ENCODE assay signal across 8 cellular contexts in the genomic region with DNA sequence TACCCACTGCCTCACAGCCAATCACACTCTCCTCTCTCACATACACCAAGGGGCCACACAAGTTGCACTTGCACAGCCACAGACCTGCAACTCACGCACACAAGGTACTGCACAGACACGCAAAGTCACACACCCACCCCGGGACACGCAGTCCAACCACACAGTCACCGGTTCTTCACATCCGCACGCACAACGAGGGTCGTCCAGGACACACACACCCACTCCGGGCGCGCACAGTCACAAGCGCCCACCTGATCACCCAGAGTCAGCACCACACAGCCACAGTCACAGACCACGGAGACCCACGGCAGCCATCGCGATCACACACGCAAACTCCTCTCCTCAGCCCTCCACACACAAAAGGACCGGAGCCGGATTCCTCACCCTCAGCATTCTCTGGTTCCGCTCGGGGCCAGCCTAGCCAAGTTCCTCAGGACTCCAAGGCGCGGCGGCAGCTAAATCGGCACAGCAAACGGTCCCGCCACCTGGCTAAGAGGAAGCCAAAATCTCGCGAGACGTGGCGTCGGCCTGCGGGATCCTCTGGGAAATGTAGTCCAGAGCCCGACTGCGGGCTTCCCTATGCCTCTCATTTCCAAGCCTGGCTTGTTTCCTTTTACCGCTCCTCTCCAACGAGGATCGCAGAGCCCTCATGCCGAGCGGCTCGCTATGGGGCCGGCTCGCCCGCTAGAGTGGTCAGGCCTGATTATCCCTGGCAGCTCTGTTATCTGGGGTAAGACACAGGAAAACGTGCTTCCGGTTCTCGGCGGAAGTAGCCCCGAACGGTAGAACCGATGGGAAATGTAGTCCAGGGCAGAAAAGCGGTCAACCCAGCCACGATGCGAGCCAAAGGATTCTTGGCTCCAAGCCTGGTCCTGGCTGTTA. TPM values are rescaled to one million over a fixed set of nuclear protein-coding genes. Genes with fewer than 3 reads are reported as not detected.
A peak's percentile ranks its signal among the peaks of the same experiment; 100 is the strongest.
DNase-seq lines count a peak whose midpoint lies in the region; TF ChIP-seq lines count a peak whose summit lies in the region.

A gene (minus strand): TSS at position 467 of the 882 bp plus-strand sequence. CDS start 10,201 bp downstream, outside the sequence.

- H3K36me3 ChIP-seq in ES-I3 (ENCODE audit: insufficient read depth, low read length) (no peaks in the 10 kb centered on the region; the same call in 1 of the 2 replicates), MM.1S (replicated peaks; ENCODE audit: insufficient read depth, low read length) (no peaks in the 10 kb centered on the region), SJCRH30 (peaks cover 20% of the 10 kb centered on the region), suprapubic skin (no peaks in the 10 kb centered on the region)

- peaks cover 4% of the 10 kb centered on the region for H3K23me2 ChIP-seq in H9 (ENCODE audit: insufficient read length, low read depth, low read length, poor library complexity, severe bottlenecking)

- H2AFZ ChIP-seq in H9 (ENCODE audit: low read length), result peak within 1 kb of the TSS; percentile 97
- peak within 1 kb of the TSS; percentile 50 for H2AFZ ChIP-seq in MM.1S (ENCODE audit: low read length)

- no peak within 1 kb of the TSS for H2BK12ac ChIP-seq in H9 (ENCODE audit: insufficient read length, low read depth, low read length)

- H3K36me3 Mint-ChIP-seq in H9 (ENCODE audit: insufficient read depth in 1 of 3, low read depth in 3 of 3), result peaks cover 44 to 66% (median 50%) of the 10 kb centered on the region in 3 experiments
- peaks cover 40% of the 10 kb centered on the region for H3K36me3 Mint-ChIP-seq in activated naive CD4-positive, alpha-beta T cell treated with anti-CD3 and anti-CD28 coated beads, Interleukin-2, amount 10 ng/mL, durations not matched to agents 7 days and 5 days

- H3F3A ChIP-seq in MM.1S (ENCODE audit: insufficient read depth, low read length), result no peaks in the 10 kb centered on the region

- no peak within 1 kb of the TSS for H3K23ac ChIP-seq in H9 (ENCODE audit: insufficient read length, low read depth, low read length)

- DNase-seq in H9, result peak; percentile 94
- peak; percentile 87 for DNase-seq in MM.1S
- peak; percentile 96 to 97 for DNase-seq in SJCRH30
- peak; percentile 97 for DNase-seq in activated naive CD4-positive, alpha-beta T cell treated with anti-CD3 and anti-CD28 coated beads, Interleukin-2, amount 10 ng/mL, durations not matched to agents 7 days and 5 days
- DNase-seq in globus pallidus (ENCODE audit: low spot score), result peak; percentile 94
- DNase-seq in nucleus accumbens (lab: John Stamatoyannopoulos, UW), result peak; percentile 72 to 99 (median 94)
- peak; percentile 96 to 97 for DNase-seq in suprapubic skin (ENCODE audit: low spot score in 2 of 2)

- no peaks in the 10 kb centered on the region; the same call in 1 of the 2 replicates for H3K9me3 ChIP-seq in ES-I3 (ENCODE audit: control insufficient read depth, insufficient read depth, low read length)
- H3K9me3 ChIP-seq in H9 (ENCODE audit: control insufficient read depth, low read depth, low read length), result no peaks in the 10 kb centered on the region
- H3K9me3 ChIP-seq in MM.1S (replicated peaks; ENCODE audit: insufficient read depth, low read length), result no peaks in the 10 kb centered on the region
- H3K9me3 ChIP-seq in SJCRH30 (replicated peaks), result peaks cover 25% of the 10 kb centered on the region
- no peaks in the 10 kb centered on the region for H3K9me3 ChIP-seq in suprapubic skin

- peak within 1 kb of the TSS; percentile 74 for H3K56ac ChIP-seq in H9 (ENCODE audit: insufficient read length, low read depth, low read length)

- H3K79me1 ChIP-seq in H9 (ENCODE audit: insufficient read depth, low read depth, low read length, poor library complexity, severe bottlenecking), result peaks cover 5% of the 10 kb centered on the region

- peak within 1 kb of the TSS; percentile 99 for H3K4me3 Mint-ChIP-seq in H9
- peak within 1 kb of the TSS; percentile 95 for H3K4me3 Mint-ChIP-seq in activated naive CD4-positive, alpha-beta T cell treated with anti-CD3 and anti-CD28 coated beads, Interleukin-2, amount 10 ng/mL, durations not matched to agents 7 days and 5 days

- no peaks in the 10 kb centered on the region for H3K27me3 ChIP-seq in H9 (ENCODE audit: insufficient read depth, low read length)
- no peaks in the 10 kb centered on the region for H3K27me3 ChIP-seq in MM.1S (replicated peaks; ENCODE audit: insufficient read depth, low read length)
- no peaks in the 10 kb centered on the region for H3K27me3 ChIP-seq in SJCRH30
- H3K27me3 ChIP-seq in suprapubic skin, result peaks cover 3% of the 10 kb centered on the region

- CTCF ChIA-PET in activated naive CD4-positive, alpha-beta T cell treated with anti-CD3 and anti-CD28 coated beads, Interleukin-2, amount 10 ng/mL, durations not matched to agents 7 days and 5 days (lab: Charles Lee), result no interaction called here

- H3K9me2 ChIP-seq in MM.1S (replicated peaks; ENCODE audit: insufficient read depth, low read length), result no peaks in the 10 kb centered on the region

- H3K14ac ChIP-seq in H9 (ENCODE audit: insufficient read depth, low read length), result peak within 1 kb of the TSS; percentile 98

- TF ChIP-seq CTCF in H9 (conservative IDR thresholded peaks at IDR 0.05) (no peak), MM.1S (IDR thresholded peaks at IDR 0.05; ENCODE audit: low read length) (no peak), suprapubic skin (IDR thresholded peaks at IDR 0.05) (no peak)

- H3K4me3 ChIP-seq in MM.1S (ENCODE audit: low read length), result peak within 1 kb of the TSS; percentile 66
- H3K4me3 ChIP-seq in SJCRH30, result peak within 1 kb of the TSS; percentile 96
- H3K4me3 ChIP-seq in suprapubic skin, result peak within 1 kb of the TSS; percentile 87

- peak within 1 kb of the TSS; percentile 76 for H4K5ac ChIP-seq in H9 (ENCODE audit: insufficient read length, low read depth, low read length)

- no peak for TF ChIP-seq POLR2A in suprapubic skin (IDR thresholded peaks at IDR 0.05)

- peak within 1 kb of the TSS; percentile 95 for H3K4me2 ChIP-seq in H9 (ENCODE audit: insufficient read depth, insufficient read length, low read length)
- peak within 1 kb of the TSS; percentile 45 for H3K4me2 ChIP-seq in MM.1S (ENCODE audit: low read depth, low read length)

- peak within 1 kb of the TSS; percentile 98 to 99 (median 98) for H3K27ac Mint-ChIP-seq in H9
- H3K27ac Mint-ChIP-seq in activated naive CD4-positive, alpha-beta T cell treated with anti-CD3 and anti-CD28 coated beads, Interleukin-2, amount 10 ng/mL, durations not matched to agents 7 days and 5 days, result peak within 1 kb of the TSS; percentile 94

- no peak within 1 kb of the TSS for H4K8ac ChIP-seq in H9 (replicated peaks; ENCODE audit: insufficient read length, low read depth, low read length)

- H3K4ac ChIP-seq in H9 (ENCODE audit: low read depth, low read length), result peak within 1 kb of the TSS; percentile 86; the same call in 1 of the 2 replicates

- no peak within 1 kb of the TSS for H4K91ac ChIP-seq in H9 (ENCODE audit: insufficient read length, low read depth, low read length)

- peak within 1 kb of the TSS; percentile 84 for H2BK120ac ChIP-seq in H9 (ENCODE audit: low read depth, low read length, poor library complexity, severe bottlenecking)

- peaks cover 4 to 14% of the 10 kb centered on the region in 2 experiments; a peak in 3 of 4 replicates for H3K4me1 Mint-ChIP-seq in H9
- H3K4me1 Mint-ChIP-seq in activated naive CD4-positive, alpha-beta T cell treated with anti-CD3 and anti-CD28 coated beads, Interleukin-2, amount 10 ng/mL, durations not matched to agents 7 days and 5 days, result peaks cover 25% of the 10 kb centered on the region

- H2BK15ac ChIP-seq in H9 (ENCODE audit: low read depth, low read length), result no peak within 1 kb of the TSS

- H3K9ac ChIP-seq in ES-I3 (ENCODE audit: low read depth, low read length) (peak within 1 kb of the TSS; percentile 93), H9 (ENCODE audit: extremely low read depth, insufficient read length, low read length) (peak within 1 kb of the TSS; percentile 99), MM.1S (ENCODE audit: low read length) (no peak within 1 kb of the TSS)

- TF ChIP-seq EP300 in suprapubic skin (IDR thresholded peaks at IDR 0.05), result no peak

- H3T11ph ChIP-seq in H9 (ENCODE audit: low read length), result no peak within 1 kb of the TSS

- H4K20me1 ChIP-seq in H9 (ENCODE audit: control insufficient read depth, insufficient read depth, insufficient read length), result no peaks in the 10 kb centered on the region
- H4K20me1 ChIP-seq in MM.1S (ENCODE audit: insufficient read depth, low read length), result no peaks in the 10 kb centered on the region

- H3K79me2 ChIP-seq in H9 (ENCODE audit: insufficient read depth, low read length), result peaks cover 19% of the 10 kb centered on the region; the same call in 1 of the 2 replicates
- H3K79me2 ChIP-seq in MM.1S (ENCODE audit: low read length), result no peaks in the 10 kb centered on the region

- no peaks in the 10 kb centered on the region; the same call in 1 of the 2 replicates for H3K27me3 Mint-ChIP-seq in H9 (ENCODE audit: low read depth)
- H3K27me3 Mint-ChIP-seq in activated naive CD4-positive, alpha-beta T cell treated with anti-CD3 and anti-CD28 coated beads, Interleukin-2, amount 10 ng/mL, durations not matched to agents 7 days and 5 days, result no peaks in the 10 kb centered on the region

- H3K9me3 Mint-ChIP-seq in H9, result peaks cover 52 to 73% of the 10 kb centered on the region in 2 experiments
- peaks cover 46% of the 10 kb centered on the region for H3K9me3 Mint-ChIP-seq in activated naive CD4-positive, alpha-beta T cell treated with anti-CD3 and anti-CD28 coated beads, Interleukin-2, amount 10 ng/mL, durations not matched to agents 7 days and 5 days

- H2BK5ac ChIP-seq in H9 (ENCODE audit: insufficient read length, low read length), result peak within 1 kb of the TSS; percentile 11

- H3K4me1 ChIP-seq in ES-I3 (ENCODE audit: insufficient read depth, low read length) (no peaks in the 10 kb centered on the region), H9 (ENCODE audit: insufficient read depth, low read length) (no peaks in the 10 kb centered on the region), MM.1S (ENCODE audit: low read length) (no peaks in the 10 kb centered on the region), SJCRH30 (no peaks in the 10 kb centered on the region), suprapubic skin (peaks cover 19% of the 10 kb centered on the region)

- no CpG with 5 or more reads among the region's 55 CpGs for WGBS in H9 (ENCODE audit: extremely low coverage, insufficient read length, low lambda C conversion rate)
- under 1% methylated on average over 42 of the region's 55 CpGs for WGBS in suprapubic skin

- no peak within 1 kb of the TSS for H2AK5ac ChIP-seq in H9 (ENCODE audit: insufficient read length, low read length)

- H2BK20ac ChIP-seq in H9 (ENCODE audit: low read depth, low read length, poor library complexity, severe bottlenecking), result no peak within 1 kb of the TSS

- peak within 1 kb of the TSS; percentile 12 for H3K27ac ChIP-seq in H9 (ENCODE audit: insufficient read length, low read depth, low read length)
- no peak within 1 kb of the TSS for H3K27ac ChIP-seq in MM.1S (ENCODE audit: low read length)
- peak within 1 kb of the TSS; percentile 95 for H3K27ac ChIP-seq in SJCRH30
- H3K27ac ChIP-seq in suprapubic skin, result peak within 1 kb of the TSS; percentile 75

- H3K18ac ChIP-seq in H9 (ENCODE audit: insufficient read length, low read depth, low read length), result peak within 1 kb of the TSS; percentile 95

RNA-seq across cellular contexts. Expression of the gene that starts here (rescaled TPM):
- total RNA-seq in H9 (2021), result 23.9 and 25.1 TPM in 2 replicates
- total RNA-seq in SJCRH30 (2014; rRNA removed; shearing (Covaris generic)), result 24.0 and 28.6 TPM in 2 replicates
- 10 to 100 TPM in 1 of 4 donors, 1 to 10 TPM in 3; 1.5 to 10.7 (median 4.8) TPM for total RNA-seq in suprapubic skin
